In the genomic region with DNA sequence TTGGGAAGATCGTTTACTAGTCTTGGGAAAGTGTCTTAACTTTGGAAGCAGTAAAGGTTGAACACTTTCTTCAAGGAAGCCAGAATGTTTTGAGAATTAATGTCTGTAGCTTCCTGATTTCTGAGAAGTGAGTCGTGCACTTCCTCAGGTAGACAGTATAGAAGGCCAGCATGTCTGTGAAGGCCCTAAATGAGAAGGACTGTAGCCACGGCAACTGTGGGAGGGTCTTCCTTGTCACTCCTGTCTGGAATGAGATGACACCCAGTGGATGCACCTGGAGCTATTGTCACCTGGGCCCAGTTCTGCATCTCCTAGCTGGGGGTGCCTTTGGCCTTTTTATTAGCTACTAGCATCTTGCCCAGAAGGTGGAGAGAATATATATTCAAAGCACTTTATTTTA, we compare ENCODE assay signal across 9 cellular contexts. TPM values are rescaled to one million over a fixed set of nuclear protein-coding genes. Genes with fewer than 3 reads are reported as not detected.
A peak's percentile ranks its signal among the peaks of the same experiment; 100 is the strongest.
DNase-seq lines count a peak whose midpoint lies in the region; ATAC-seq and TF ChIP-seq lines count a peak whose summit lies in the region.
"Had no signal": no experiment of that assay in that cellular context is flagged by ENCODE, and none has a peak within 500 bp of the region (broad histone marks: within the 10 kb centered on the region; RNA-seq: fewer than 3 reads in every experiment).

No MANE protein-coding gene starts in this region.

- peaks cover 90% of the 10 kb centered on the region for H3K4me1 Mint-ChIP-seq in CD4-positive, alpha-beta T cell (ENCODE audit: low read depth)
- H3K4me1 Mint-ChIP-seq in activated CD4-positive, alpha-beta memory T cell treated with anti-CD3 and anti-CD28 coated beads for 36 hours (ENCODE audit: low read depth), result peaks cover 81% of the 10 kb centered on the region
- H3K4me1 Mint-ChIP-seq in immature natural killer cell, result peaks cover 69 to 94% of the 10 kb centered on the region in 2 donors

- no peak overlapping the region for H3K4me3 ChIP-seq in DND-41 (ENCODE audit: low read depth in 1 of 2, low read length in 2 of 2)
- H3K4me3 ChIP-seq: neural progenitor cell had no signal

- intact Hi-C loops in CD4-positive, alpha-beta T cell (cut with DNase I, micrococcal nuclease), result loop anchor here (2.0 to 10.0 kb wide), 5 partner anchors 351 to 1263 kb away; a partner anchor contains a TSS
- intact Hi-C loops in activated CD4-positive, alpha-beta memory T cell treated with anti-CD3 and anti-CD28 coated beads for 36 hours (cut with micrococcal nuclease), result loop anchor here (1.0 to 10.0 kb wide), 2 partner anchors 8 to 1035 kb away; a partner anchor contains a TSS

- H3K4me2 ChIP-seq in DND-41 (ENCODE audit: insufficient read depth, low read length), result no peak overlapping the region
- H3K4me2 ChIP-seq: neural progenitor cell had no signal

- no peak for TF ChIP-seq CTCF in CD4-positive, alpha-beta T cell (IDR thresholded peaks at IDR 0.05)
- no peak for TF ChIP-seq CTCF in DND-41 (IDR thresholded peaks at IDR 0.05; ENCODE audit: borderline replicate concordance, extremely low read depth, low read length, poor library complexity, severe bottlenecking)

- peaks cover 98% of the 10 kb centered on the region for H3K79me2 ChIP-seq in DND-41 (ENCODE audit: insufficient read depth, low read length)

- peaks cover 52% of the 10 kb centered on the region for H3K4me1 ChIP-seq in DND-41 (ENCODE audit: insufficient read depth, low read length)

- peak overlapping the region; percentile 92 for H3K27ac ChIP-seq in CD4-positive, alpha-beta T cell (ENCODE audit: low read depth, low read length)
- H3K27ac ChIP-seq in DND-41 (ENCODE audit: low read length), result no peak overlapping the region
- H3K27ac ChIP-seq: neural progenitor cell had no signal

- CTCF ChIA-PET in CD4-positive, alpha-beta T cell (lab: Charles Lee), result interaction anchor here (1.6 to 4.7 kb wide), 2 partner anchors 9 to 13 kb away, joined by 4 to 62 read pairs; a partner anchor contains a TSS
- CTCF ChIA-PET in activated CD4-positive, alpha-beta memory T cell treated with anti-CD3 and anti-CD28 coated beads for 36 hours (lab: Charles Lee), result interaction anchor here (0.9 to 3.7 kb wide), 3 partner anchors 8 to 192 kb away, joined by 3 to 37 read pairs (median 3); a partner anchor contains a TSS

- H3K9ac ChIP-seq in DND-41 (ENCODE audit: low read depth, low read length), result no peak overlapping the region
- H3K9ac ChIP-seq: neural progenitor cell had no signal

- H3K36me3 Mint-ChIP-seq in CD4-positive, alpha-beta T cell (ENCODE audit: low read depth), result peaks cover 45% of the 10 kb centered on the region
- peaks cover 17% of the 10 kb centered on the region for H3K36me3 Mint-ChIP-seq in activated CD4-positive, alpha-beta memory T cell treated with anti-CD3 and anti-CD28 coated beads for 36 hours
- peaks cover 0 to 7% (median 0%) of the 10 kb centered on the region in 3 donors for H3K36me3 Mint-ChIP-seq in immature natural killer cell
- H3K36me3 Mint-ChIP-seq: neural progenitor cell had no signal

- peaks cover 39% of the 10 kb centered on the region; the same call in 1 of the 2 replicates for H4K20me1 ChIP-seq in DND-41 (ENCODE audit: insufficient read depth, low read length)

- peak overlapping the region; percentile 98 for H3K27ac Mint-ChIP-seq in CD4-positive, alpha-beta T cell
- peak overlapping the region; percentile 94 for H3K27ac Mint-ChIP-seq in activated CD4-positive, alpha-beta memory T cell treated with anti-CD3 and anti-CD28 coated beads for 36 hours
- H3K27ac Mint-ChIP-seq in immature natural killer cell, result peak overlapping the region; percentile 29 to 87 (median 79)
- H3K27ac Mint-ChIP-seq: neural progenitor cell had no signal

- no peaks in the 10 kb centered on the region for H3K9me3 Mint-ChIP-seq in CD4-positive, alpha-beta T cell
- no peaks in the 10 kb centered on the region for H3K9me3 Mint-ChIP-seq in activated CD4-positive, alpha-beta memory T cell treated with anti-CD3 and anti-CD28 coated beads for 36 hours
- H3K9me3 Mint-ChIP-seq in immature natural killer cell, result no peaks in the 10 kb centered on the region
- H3K9me3 Mint-ChIP-seq: neural progenitor cell had no signal

- H3K36me3 ChIP-seq in DND-41 (ENCODE audit: insufficient read depth, low read length), result peaks cover 33% of the 10 kb centered on the region
- H3K36me3 ChIP-seq: neural progenitor cell had no signal

- ATAC-seq in CD4-positive, alpha-beta T cell (ENCODE audit: poor library complexity), result no peak
- peak; percentile 44; the same call in 1 of the 3 replicates for ATAC-seq in DND-41 (ENCODE audit: insufficient read depth, low read depth)

- H3K27me3 Mint-ChIP-seq in CD4-positive, alpha-beta T cell, result no peaks in the 10 kb centered on the region
- H3K27me3 Mint-ChIP-seq in activated CD4-positive, alpha-beta memory T cell treated with anti-CD3 and anti-CD28 coated beads for 36 hours, result no peaks in the 10 kb centered on the region
- no peaks in the 10 kb centered on the region for H3K27me3 Mint-ChIP-seq in immature natural killer cell (ENCODE audit: low read depth in 3 of 3)

- no peak overlapping the region for H2AFZ ChIP-seq in DND-41 (ENCODE audit: low read depth, low read length)
- H2AFZ ChIP-seq: neural progenitor cell had no signal

- no peaks in the 10 kb centered on the region for H3K9me3 ChIP-seq in CD4-positive, alpha-beta T cell (ENCODE audit: control insufficient read depth, low read length)
- no peaks in the 10 kb centered on the region for H3K9me3 ChIP-seq in DND-41 (ENCODE audit: insufficient read depth, low read length, severe bottlenecking)

- peak in 1 of 10 experiments; percentile 13 for DNase-seq in CD4-positive, alpha-beta T cell
- DNase-seq in DND-41 (peak; percentile 12), immature natural killer cell (no peak), NCI-H1092 (lab: John Stamatoyannopoulos, UW) (no peak), NCI-H2081 treated with DMSO at 0.1 percent for 48 hours (lab: John Stamatoyannopoulos, UW) (no peak), NCI-H187 treated with DMSO at 0.1 percent for 48 hours (lab: John Stamatoyannopoulos, UW) (no peak)
- peak; percentile 28 for DNase-seq in activated CD4-positive, alpha-beta memory T cell treated with anti-CD3 and anti-CD28 coated beads for 36 hours
- DNase-seq: effector CD4-positive, alpha-beta T cell had no signal

- H3K27me3 ChIP-seq in CD4-positive, alpha-beta T cell (ENCODE audit: control insufficient read depth, insufficient read depth, low read length), result no peaks in the 10 kb centered on the region
- H3K27me3 ChIP-seq in DND-41 (ENCODE audit: insufficient read depth, low read length, poor library complexity), result no peaks in the 10 kb centered on the region
- H3K27me3 ChIP-seq: neural progenitor cell had no signal

- POLR2A ChIA-PET in CD4-positive, alpha-beta T cell (lab: Charles Lee), result interaction anchor here (0.8 to 4.0 kb wide), 6 partner anchors 8 to 370 kb away, joined by 3 to 99 read pairs (median 4); a partner anchor contains a TSS
- POLR2A ChIA-PET in activated CD4-positive, alpha-beta memory T cell treated with anti-CD3 and anti-CD28 coated beads for 36 hours (lab: Charles Lee), result interaction anchor here (3.3 kb wide), 1 partner anchor 9 kb away, joined by 32 read pairs; a partner anchor contains a TSS

- peak overlapping the region; percentile 82 for H3K4me3 Mint-ChIP-seq in CD4-positive, alpha-beta T cell
- peak overlapping the region; percentile 38 for H3K4me3 Mint-ChIP-seq in activated CD4-positive, alpha-beta memory T cell treated with anti-CD3 and anti-CD28 coated beads for 36 hours
- peak overlapping the region; percentile 15 to 53 (median 30) for H3K4me3 Mint-ChIP-seq in immature natural killer cell
- H3K4me3 Mint-ChIP-seq: neural progenitor cell had no signal

RNA-seq across cellular contexts. Expression of a gene that starts 8.8 kb away (rescaled TPM):
- 100 to 1,000 TPM; 179 to 181 TPM for total RNA-seq in CD4-positive, alpha-beta T cell
- total RNA-seq in activated CD4-positive, alpha-beta memory T cell treated with anti-CD3 and anti-CD28 coated beads for 36 hours, result 100 to 1,000 TPM in 1 of 2 experiments, 10 to 100 TPM in 1; 88.7 to 104 TPM
- polyA plus RNA-seq in immature natural killer cell, result 10 to 100 TPM; 17.2 to 24.9 (median 21.1) TPM

RNA-seq across cellular contexts. Expression of a gene that starts 32.8 kb away (rescaled TPM):
- 10 to 100 TPM; 58.3 to 61.1 TPM for total RNA-seq in CD4-positive, alpha-beta T cell
- total RNA-seq in activated CD4-positive, alpha-beta memory T cell treated with anti-CD3 and anti-CD28 coated beads for 36 hours, result 10 to 100 TPM; 17.8 to 18.8 TPM
- polyA plus RNA-seq in immature natural killer cell, result 10 to 100 TPM; 10.1 to 20.1 (median 11.6) TPM

Comparison
In these comparisons a context has a peak if more than half of its experiments do, and no peak if none do; other contexts are left out.
1. DNase-seq: peak in DND-41 (single experiment) and activated CD4-positive, alpha-beta memory T cell treated with anti-CD3 and anti-CD28 coated beads for 36 hours (single experiment); none in immature natural killer cell (0 of 3), NCI-H1092 (single experiment), NCI-H2081 treated with DMSO at 0.1 percent for 48 hours (single experiment) and NCI-H187 treated with DMSO at 0.1 percent for 48 hours (single experiment).
2. H3K4me3 Mint-ChIP-seq: peak in every context shown above with its lines; median percentile 82 in CD4-positive, alpha-beta T cell; 38 in activated CD4-positive, alpha-beta memory T cell treated with anti-CD3 and anti-CD28 coated beads for 36 hours; 30 in immature natural killer cell.
3. Peak in every context shown above with its lines, with median percentiles within 50 percentile points of each other: H3K27ac Mint-ChIP-seq.